In genomic region chr5:3305432-3305831, GRCh38 we compare ENCODE assay signal across 21 cellular contexts.
DNase-seq lines count a peak whose midpoint lies in the region; ATAC-seq and TF ChIP-seq lines count a peak whose summit lies in the region.
"Had no signal": no experiment of that assay in that cellular context is flagged by ENCODE, and none has a peak within 500 bp of the region (broad histone marks: within the 10 kb centered on the region; RNA-seq: fewer than 3 reads in every experiment).

No MANE protein-coding gene starts in this region.

- H3K9me3 ChIP-seq in neural progenitor cell (ENCODE audit: low read depth), result no peaks in the 10 kb centered on the region
- H3K9me3 ChIP-seq in colonic mucosa, result no peaks in the 10 kb centered on the region
- H3K9me3 ChIP-seq in stomach, result no peaks in the 10 kb centered on the region
- H3K9me3 ChIP-seq: A549, BE2C, HAP-1 had no signal

- H3K4me1 Mint-ChIP-seq in GM23338 (peaks cover 13% of the 10 kb centered on the region), endothelial cell (ENCODE audit: unreplicated experiment) (no peaks in the 10 kb centered on the region), neural progenitor cell (peaks cover 23% of the 10 kb centered on the region)
- H3K4me1 Mint-ChIP-seq: CD14-positive monocyte; CD8-positive, alpha-beta memory T cell had no signal

- no peak for TF ChIP-seq EP300 in stomach (IDR thresholded peaks at IDR 0.05)

- no peaks in the 10 kb centered on the region for H3K9me2 ChIP-seq in GM23338 (ENCODE audit: insufficient read depth)

- intact Hi-C loops in colonic mucosa (cut with DNase I) (no loop called here), stomach (cut with DNase I; ENCODE audit: low total_unique reads) (no loop called here)

- TF ChIP-seq CTCF in GM23338 (conservative IDR thresholded peaks at IDR 0.05; ENCODE audit: low read depth in 2 of 2) (no peak), endothelial cell (IDR thresholded peaks at IDR 0.05; ENCODE audit: unreplicated experiment) (no peak), neural progenitor cell (IDR thresholded peaks at IDR 0.05) (no peak), colonic mucosa (IDR thresholded peaks at IDR 0.05) (no peak), stomach (IDR thresholded peaks at IDR 0.05) (no peak)

- no peak overlapping the region for H3K9ac ChIP-seq in neural progenitor cell
- no peak overlapping the region for H3K9ac ChIP-seq in colonic mucosa (ENCODE audit: low read depth in 2 of 2, low read length in 2 of 2)
- H3K9ac ChIP-seq: BLaER1 treated with 17β-estradiol and CSF1 and Interleukin-3, amounts not matched to agents 10 nM and 100 nM had no signal

- H3K4me3 ChIP-seq in GM23338, result no peak overlapping the region
- H3K4me3 ChIP-seq in neural progenitor cell, result no peak overlapping the region
- H3K4me3 ChIP-seq in colonic mucosa, result no peak overlapping the region
- H3K4me3 ChIP-seq in stomach, result no peak overlapping the region
- H3K4me3 ChIP-seq: A549; BLaER1 treated with 17β-estradiol and CSF1 and Interleukin-3, amounts not matched to agents 10 nM and 100 nM; HAP-1 had no signal

- DNase-seq in GM23338 (ENCODE audit: low spot score) (no peak), endothelial cell (ENCODE audit: low spot score) (no peak), neural progenitor cell (ENCODE audit: low spot score) (no peak), colonic mucosa (no peak), stomach (no peak)
- DNase-seq: 8988T; ACHN; AML-193; BE2C; CD4-positive, alpha-beta T cell; CD8-positive, alpha-beta memory T cell; DMS 273 treated with DMSO at 0.1 percent for 48 hours; DMS79 treated with DMSO at 0.1 percent for 48 hours; GF-D8; GOT3; HFFc6 had no signal

- H4K20me1 ChIP-seq in GM23338 (replicated peaks; ENCODE audit: insufficient read depth) (no peaks in the 10 kb centered on the region), neural progenitor cell (ENCODE audit: low read depth) (no peaks in the 10 kb centered on the region)
- H4K20me1 ChIP-seq: BLaER1 treated with 17β-estradiol and CSF1 and Interleukin-3, amounts not matched to agents 10 nM and 100 nM had no signal

- 71 to 88% (median 80%) methylated on average over 29 of the region's 29 CpGs for WGBS in stomach, 5 donors

- H3K4me1 ChIP-seq in GM23338 (ENCODE audit: insufficient read depth) (peaks cover 3% of the 10 kb centered on the region; the same call in 1 of the 2 replicates), neural progenitor cell (peaks cover 5% of the 10 kb centered on the region), colonic mucosa (no peaks in the 10 kb centered on the region), stomach (no peaks in the 10 kb centered on the region)
- H3K4me1 ChIP-seq: A549, BE2C, HAP-1 had no signal

- no peaks in the 10 kb centered on the region for H3K36me3 ChIP-seq in GM23338 (ENCODE audit: insufficient read depth)
- no peaks in the 10 kb centered on the region for H3K36me3 ChIP-seq in neural progenitor cell
- H3K36me3 ChIP-seq in colonic mucosa, result no peaks in the 10 kb centered on the region
- H3K36me3 ChIP-seq in stomach, result no peaks in the 10 kb centered on the region
- H3K36me3 ChIP-seq: BE2C; BLaER1 treated with 17β-estradiol and CSF1 and Interleukin-3, amounts not matched to agents 10 nM and 100 nM; HAP-1 had no signal

- H3K27ac Mint-ChIP-seq in GM23338, result no peak overlapping the region
- no peak overlapping the region for H3K27ac Mint-ChIP-seq in endothelial cell (ENCODE audit: unreplicated experiment)
- H3K27ac Mint-ChIP-seq in neural progenitor cell, result peak overlapping the region; percentile 11
- H3K27ac Mint-ChIP-seq: CD14-positive monocyte; CD4-positive, alpha-beta T cell; CD8-positive, alpha-beta memory T cell; HFFc6 had no signal

- no peak overlapping the region for H3K27ac ChIP-seq in GM23338 (ENCODE audit: low read depth)
- H3K27ac ChIP-seq in neural progenitor cell, result no peak overlapping the region
- H3K27ac ChIP-seq in colonic mucosa, result no peak overlapping the region
- no peak overlapping the region for H3K27ac ChIP-seq in stomach
- H3K27ac ChIP-seq: A549; BLaER1 treated with 17β-estradiol and CSF1 and Interleukin-3, amounts not matched to agents 10 nM and 100 nM had no signal

- no peaks in the 10 kb centered on the region for H3K9me3 Mint-ChIP-seq in GM23338
- peaks cover 6% of the 10 kb centered on the region for H3K9me3 Mint-ChIP-seq in endothelial cell (ENCODE audit: unreplicated experiment)
- H3K9me3 Mint-ChIP-seq in neural progenitor cell, result peaks cover 7% of the 10 kb centered on the region

- H3K4me2 ChIP-seq in GM23338, result no peak overlapping the region
- no peak overlapping the region for H3K4me2 ChIP-seq in neural progenitor cell
- H3K4me2 ChIP-seq: A549; BLaER1 treated with 17β-estradiol and CSF1 and Interleukin-3, amounts not matched to agents 10 nM and 100 nM had no signal

- H3K27me3 ChIP-seq in GM23338 (ENCODE audit: insufficient read depth) (no peaks in the 10 kb centered on the region), neural progenitor cell (no peaks in the 10 kb centered on the region), colonic mucosa (no peaks in the 10 kb centered on the region), stomach (no peaks in the 10 kb centered on the region)
- H3K27me3 ChIP-seq: BE2C had no signal

- peak; percentile 19; the same call in 1 of the 3 replicates for ATAC-seq in GM23338
- no peak for ATAC-seq in GM21576 (IDR thresholded peaks at IDR 0.05; ENCODE audit: unreplicated experiment)
- ATAC-seq: A549 had no signal

- TF ChIP-seq POLR2A in stomach (IDR thresholded peaks at IDR 0.05), result no peak

- H3F3A ChIP-seq in GM23338 (replicated peaks; ENCODE audit: low read depth), result no peaks in the 10 kb centered on the region
- H3F3A ChIP-seq in neural progenitor cell (ENCODE audit: low read depth), result no peaks in the 10 kb centered on the region

- H3K27me3 Mint-ChIP-seq in GM23338 (ENCODE audit: insufficient read depth, low read depth, poor library complexity) (peaks cover 9% of the 10 kb centered on the region), endothelial cell (ENCODE audit: unreplicated experiment) (peaks cover 4% of the 10 kb centered on the region), neural progenitor cell (ENCODE audit: insufficient read depth, low read depth) (peaks cover 5% of the 10 kb centered on the region)
- H3K27me3 Mint-ChIP-seq: CD4-positive, alpha-beta T cell had no signal

- H3K4me3 Mint-ChIP-seq in GM23338, result no peak overlapping the region; the same call in 2 of the 3 replicates
- peak overlapping the region; percentile 73 for H3K4me3 Mint-ChIP-seq in endothelial cell (ENCODE audit: unreplicated experiment)
- H3K4me3 Mint-ChIP-seq in neural progenitor cell, result no peak overlapping the region
- H3K4me3 Mint-ChIP-seq: CD14-positive monocyte; CD4-positive, alpha-beta T cell; CD8-positive, alpha-beta memory T cell; HFFc6 had no signal

- H2AFZ ChIP-seq in GM23338 (no peak overlapping the region), neural progenitor cell (replicated peaks) (no peak overlapping the region)

- no peaks in the 10 kb centered on the region for H3K79me2 ChIP-seq in GM23338 (replicated peaks; ENCODE audit: insufficient read depth)
- no peaks in the 10 kb centered on the region for H3K79me2 ChIP-seq in neural progenitor cell (ENCODE audit: low read depth)

- H3K36me3 Mint-ChIP-seq in GM23338 (ENCODE audit: low read depth) (no peaks in the 10 kb centered on the region; the same call in 2 of the 3 replicates), endothelial cell (ENCODE audit: low read depth, unreplicated experiment) (peaks cover 9% of the 10 kb centered on the region), neural progenitor cell (no peaks in the 10 kb centered on the region)
- H3K36me3 Mint-ChIP-seq: CD14-positive monocyte had no signal
